23 cellular contexts compared by ENCODE assay signal in genomic region chr2:101433465-101433864, GRCh38. TPM values are rescaled to one million over a fixed set of nuclear protein-coding genes. Genes with fewer than 3 reads are reported as not detected.
"Had no signal": no experiment of that assay in that cellular context is flagged by ENCODE, and none has a peak within 500 bp of the region (broad histone marks: within the 10 kb centered on the region; RNA-seq: fewer than 3 reads in every experiment).

No MANE protein-coding gene starts in this region.

- H3K4me3 Mint-ChIP-seq: activated CD4-positive, alpha-beta memory T cell treated with anti-CD3 and anti-CD28 coated beads for 36 hours; activated CD4-positive, alpha-beta T cell treated with anti-CD3 and anti-CD28 coated beads, Interleukin-2, amount 10 ng/mL, durations not matched to agents 7 days and 5 days; activated naive CD8-positive, alpha-beta T cell; activated T-cell treated with anti-CD3 and anti-CD28 coated beads, Interleukin-2, amount 50 U/mL, for 4 hours; T-cell had no signal

- H3K27ac Mint-ChIP-seq: activated CD4-positive, alpha-beta memory T cell treated with anti-CD3 and anti-CD28 coated beads for 36 hours; activated CD4-positive, alpha-beta T cell treated with anti-CD3 and anti-CD28 coated beads, Interleukin-2, amount 10 ng/mL, durations not matched to agents 7 days and 5 days; activated naive CD8-positive, alpha-beta T cell; T-cell had no signal

- H3K9me3 Mint-ChIP-seq: activated CD4-positive, alpha-beta memory T cell treated with anti-CD3 and anti-CD28 coated beads for 36 hours; activated CD4-positive, alpha-beta T cell treated with anti-CD3 and anti-CD28 coated beads, Interleukin-2, amount 10 ng/mL, durations not matched to agents 7 days and 5 days; activated T-cell treated with anti-CD3 and anti-CD28 coated beads, Interleukin-2, amount 50 U/mL, for 4 hours; T-cell had no signal

- H3K36me3 ChIP-seq: brain microvascular endothelial cell, cardiac muscle cell had no signal

- H3K4me3 ChIP-seq: cardiac muscle cell had no signal

- DNase-seq: activated CD4-positive, alpha-beta memory T cell treated with anti-CD3 and anti-CD28 coated beads for 36 hours; activated CD4-positive, alpha-beta T cell treated with anti-CD3 and anti-CD28 coated beads, Interleukin-2, amount 10 ng/mL, durations not matched to agents 7 days and 5 days; activated CD4-positive, CD25-positive, alpha-beta regulatory T cell; activated CD8-positive, alpha-beta memory T cell treated with anti-CD3 and anti-CD28 coated beads for 24 hours; activated effector memory CD4-positive, alpha-beta T cell treated with anti-CD3 and anti-CD28 coated beads, Interleukin-2, amount 50 U/mL, for 16 hours; activated naive CD4-positive, alpha-beta T cell treated with Interleukin-2 at 50 U/mL for 16 hours; activated T-cell treated with anti-CD3 and anti-CD28 coated beads, Interleukin-2, amount 50 U/mL, for 4 hours; brain microvascular endothelial cell; Karpas-422; MM.1S; NCI-H1105; NCI-H1436 treated with DMSO at 0.1 percent for 48 hours; NCI-H187; NCI-H2081 treated with DMSO at 0.1 percent for 48 hours; NCI-H446; NCI-H524; SHP77 treated with DMSO at 0.1 percent for 48 hours; T-cell; T-helper 2 cell; T1000 had no signal

- H3K36me3 Mint-ChIP-seq: activated CD4-positive, alpha-beta memory T cell treated with anti-CD3 and anti-CD28 coated beads for 36 hours; activated naive CD8-positive, alpha-beta T cell; T-cell had no signal

- H3K27ac ChIP-seq: brain microvascular endothelial cell, cardiac muscle cell had no signal

- H3K27me3 Mint-ChIP-seq: activated CD4-positive, alpha-beta memory T cell treated with anti-CD3 and anti-CD28 coated beads for 36 hours; activated CD4-positive, alpha-beta T cell treated with anti-CD3 and anti-CD28 coated beads, Interleukin-2, amount 10 ng/mL, durations not matched to agents 7 days and 5 days; activated naive CD8-positive, alpha-beta T cell; T-cell had no signal

- H3K4me1 Mint-ChIP-seq: activated CD4-positive, alpha-beta T cell treated with anti-CD3 and anti-CD28 coated beads, Interleukin-2, amount 10 ng/mL, durations not matched to agents 7 days and 5 days; T-cell had no signal

- H3K27me3 ChIP-seq: brain microvascular endothelial cell, cardiac muscle cell had no signal

RNA-seq across cellular contexts. Expression of gene RFX8, which starts 41.4 kb away (rescaled TPM):
- total RNA-seq: activated T-cell treated with anti-CD3 and anti-CD28 coated beads, Interleukin-2, amount 50 U/mL, for 4 hours; SK-MEL-5 had no signal
- polyA plus RNA-seq: cardiac muscle cell had no signal

RNA-seq across cellular contexts. Expression of gene CREG2, which starts 46.2 kb away (rescaled TPM):
- total RNA-seq: activated CD4-positive, alpha-beta memory T cell treated with anti-CD3 and anti-CD28 coated beads for 36 hours; activated T-cell treated with anti-CD3 and anti-CD28 coated beads, Interleukin-2, amount 50 U/mL, for 4 hours; SK-MEL-5 had no signal
